ENCODE assay signal across 1 cellular context in the genomic region with DNA sequence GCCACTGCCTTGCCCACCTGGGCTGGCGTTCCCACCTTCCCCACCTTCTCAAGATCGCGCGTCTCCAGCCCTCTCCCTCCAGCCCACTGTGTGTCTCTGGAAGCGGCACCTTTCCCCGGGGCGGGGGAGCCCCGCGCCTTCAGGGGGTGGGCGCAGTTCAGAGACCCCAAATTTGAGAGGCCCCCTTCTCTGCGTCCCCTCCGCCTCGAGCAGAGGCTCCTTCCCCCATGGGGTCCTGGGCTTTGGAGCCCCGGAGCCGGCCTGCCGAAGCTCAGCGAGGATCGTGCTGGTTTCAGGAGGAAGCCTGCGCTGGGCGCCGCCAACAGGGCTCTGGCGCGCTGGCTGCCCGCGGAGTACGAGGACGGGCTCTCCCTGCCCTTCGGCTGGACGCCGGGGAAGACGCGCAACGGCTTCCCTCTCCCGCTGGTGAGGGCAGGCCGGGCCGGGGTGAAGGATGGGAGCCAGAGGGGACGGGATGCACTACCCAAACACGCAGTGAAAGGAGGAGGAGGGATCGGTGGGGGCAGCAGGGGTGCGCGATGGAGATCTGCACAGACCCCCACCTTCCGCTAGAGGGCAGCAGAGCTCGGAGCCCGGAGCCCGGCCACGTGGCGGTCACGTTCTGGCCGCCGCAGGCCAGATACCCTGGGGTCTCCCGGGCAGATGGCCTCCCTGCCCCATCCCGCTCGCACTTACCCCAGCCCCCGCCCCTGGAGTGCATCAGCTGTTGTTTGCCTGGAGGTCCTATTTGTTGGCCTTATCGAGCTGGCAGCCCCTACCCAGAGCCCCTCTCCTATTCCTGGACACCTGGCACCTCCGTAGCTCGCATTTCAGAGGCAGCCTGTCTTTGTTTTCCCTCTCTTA.
TF ChIP-seq lines count a peak whose summit lies in the region.

No MANE protein-coding gene starts in this region.

TF ChIP-seq in K562, 482 proteins besides CTCF, POLR2A, EP300 and RAD21 (continued from another document and continues in another):
- TF ChIP-seq, protein P1, sequence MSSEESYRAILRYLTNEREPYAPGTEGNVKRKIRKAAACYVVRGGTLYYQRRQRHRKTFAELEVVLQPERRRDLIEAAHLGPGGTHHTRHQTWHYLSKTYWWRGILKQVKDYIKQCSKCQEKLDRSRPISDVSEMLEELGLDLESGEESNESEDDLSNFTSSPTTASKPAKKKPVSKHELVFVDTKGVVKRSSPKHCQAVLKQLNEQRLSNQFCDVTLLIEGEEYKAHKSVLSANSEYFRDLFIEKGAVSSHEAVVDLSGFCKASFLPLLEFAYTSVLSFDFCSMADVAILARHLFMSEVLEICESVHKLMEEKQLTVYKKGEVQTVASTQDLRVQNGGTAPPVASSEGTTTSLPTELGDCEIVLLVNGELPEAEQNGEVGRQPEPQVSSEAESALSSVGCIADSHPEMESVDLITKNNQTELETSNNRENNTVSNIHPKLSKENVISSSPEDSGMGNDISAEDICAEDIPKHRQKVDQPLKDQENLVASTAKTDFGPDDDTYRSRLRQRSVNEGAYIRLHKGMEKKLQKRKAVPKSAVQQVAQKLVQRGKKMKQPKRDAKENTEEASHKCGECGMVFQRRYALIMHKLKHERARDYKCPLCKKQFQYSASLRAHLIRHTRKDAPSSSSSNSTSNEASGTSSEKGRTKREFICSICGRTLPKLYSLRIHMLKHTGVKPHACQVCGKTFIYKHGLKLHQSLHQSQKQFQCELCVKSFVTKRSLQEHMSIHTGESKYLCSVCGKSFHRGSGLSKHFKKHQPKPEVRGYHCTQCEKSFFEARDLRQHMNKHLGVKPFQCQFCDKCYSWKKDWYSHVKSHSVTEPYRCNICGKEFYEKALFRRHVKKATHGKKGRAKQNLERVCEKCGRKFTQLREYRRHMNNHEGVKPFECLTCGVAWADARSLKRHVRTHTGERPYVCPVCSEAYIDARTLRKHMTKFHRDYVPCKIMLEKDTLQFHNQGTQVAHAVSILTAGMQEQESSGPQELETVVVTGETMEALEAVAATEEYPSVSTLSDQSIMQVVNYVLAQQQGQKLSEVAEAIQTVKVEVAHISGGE (CRISPR knock-in tag; IDR thresholded peaks at IDR 0.05) = no peak
- TF ChIP-seq, protein P2, sequence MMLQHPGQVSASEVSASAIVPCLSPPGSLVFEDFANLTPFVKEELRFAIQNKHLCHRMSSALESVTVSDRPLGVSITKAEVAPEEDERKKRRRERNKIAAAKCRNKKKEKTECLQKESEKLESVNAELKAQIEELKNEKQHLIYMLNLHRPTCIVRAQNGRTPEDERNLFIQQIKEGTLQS (IDR thresholded peaks at IDR 0.05) = 0 out of 2 replicates have a peak, but pooled peaks have one; percentile 20
- TF ChIP-seq, protein P2 (CRISPR knock-in tag; conservative IDR thresholded peaks at IDR 0.05) = no peak
- TF ChIP-seq KAT8 (IDR thresholded peaks at IDR 0.05; ENCODE audit: low read depth) = no peak
- no peak for TF ChIP-seq PKNOX1 (IDR thresholded peaks at IDR 0.05)
- TF ChIP-seq FOXO4 (CRISPR knock-in tag; IDR thresholded peaks at IDR 0.05) = no peak
- TF ChIP-seq ZNF184 (CRISPR knock-in tag; IDR thresholded peaks at IDR 0.05) = no peak
- no peak for TF ChIP-seq THAP12 (CRISPR knock-in tag; IDR thresholded peaks at IDR 0.05)
- 0 out of 2 replicates have a peak, but pooled peaks have one; percentile 34 for TF ChIP-seq ZBTB17 (CRISPR knock-in tag; IDR thresholded peaks at IDR 0.05)
- no peak for TF ChIP-seq MEF2A (IDR thresholded peaks at IDR 0.05; ENCODE audit: control insufficient read depth, low read depth, low read length)
- TF ChIP-seq, protein P3, sequence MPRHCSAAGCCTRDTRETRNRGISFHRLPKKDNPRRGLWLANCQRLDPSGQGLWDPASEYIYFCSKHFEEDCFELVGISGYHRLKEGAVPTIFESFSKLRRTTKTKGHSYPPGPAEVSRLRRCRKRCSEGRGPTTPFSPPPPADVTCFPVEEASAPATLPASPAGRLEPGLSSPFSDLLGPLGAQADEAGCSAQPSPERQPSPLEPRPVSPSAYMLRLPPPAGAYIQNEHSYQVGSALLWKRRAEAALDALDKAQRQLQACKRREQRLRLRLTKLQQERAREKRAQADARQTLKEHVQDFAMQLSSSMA (CRISPR knock-in tag; IDR thresholded peaks at IDR 0.05) = no peak
- TF ChIP-seq ZNF24 (IDR thresholded peaks at IDR 0.05) = no peak
- TF ChIP-seq, protein P4, sequence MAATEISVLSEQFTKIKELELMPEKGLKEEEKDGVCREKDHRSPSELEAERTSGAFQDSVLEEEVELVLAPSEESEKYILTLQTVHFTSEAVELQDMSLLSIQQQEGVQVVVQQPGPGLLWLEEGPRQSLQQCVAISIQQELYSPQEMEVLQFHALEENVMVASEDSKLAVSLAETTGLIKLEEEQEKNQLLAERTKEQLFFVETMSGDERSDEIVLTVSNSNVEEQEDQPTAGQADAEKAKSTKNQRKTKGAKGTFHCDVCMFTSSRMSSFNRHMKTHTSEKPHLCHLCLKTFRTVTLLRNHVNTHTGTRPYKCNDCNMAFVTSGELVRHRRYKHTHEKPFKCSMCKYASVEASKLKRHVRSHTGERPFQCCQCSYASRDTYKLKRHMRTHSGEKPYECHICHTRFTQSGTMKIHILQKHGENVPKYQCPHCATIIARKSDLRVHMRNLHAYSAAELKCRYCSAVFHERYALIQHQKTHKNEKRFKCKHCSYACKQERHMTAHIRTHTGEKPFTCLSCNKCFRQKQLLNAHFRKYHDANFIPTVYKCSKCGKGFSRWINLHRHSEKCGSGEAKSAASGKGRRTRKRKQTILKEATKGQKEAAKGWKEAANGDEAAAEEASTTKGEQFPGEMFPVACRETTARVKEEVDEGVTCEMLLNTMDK (IDR thresholded peaks at IDR 0.05; ENCODE audit: borderline replicate concordance, insufficient read depth, low read depth, low read length, poor library complexity, severe bottlenecking) = peak; percentile 69
- TF ChIP-seq, protein P5, sequence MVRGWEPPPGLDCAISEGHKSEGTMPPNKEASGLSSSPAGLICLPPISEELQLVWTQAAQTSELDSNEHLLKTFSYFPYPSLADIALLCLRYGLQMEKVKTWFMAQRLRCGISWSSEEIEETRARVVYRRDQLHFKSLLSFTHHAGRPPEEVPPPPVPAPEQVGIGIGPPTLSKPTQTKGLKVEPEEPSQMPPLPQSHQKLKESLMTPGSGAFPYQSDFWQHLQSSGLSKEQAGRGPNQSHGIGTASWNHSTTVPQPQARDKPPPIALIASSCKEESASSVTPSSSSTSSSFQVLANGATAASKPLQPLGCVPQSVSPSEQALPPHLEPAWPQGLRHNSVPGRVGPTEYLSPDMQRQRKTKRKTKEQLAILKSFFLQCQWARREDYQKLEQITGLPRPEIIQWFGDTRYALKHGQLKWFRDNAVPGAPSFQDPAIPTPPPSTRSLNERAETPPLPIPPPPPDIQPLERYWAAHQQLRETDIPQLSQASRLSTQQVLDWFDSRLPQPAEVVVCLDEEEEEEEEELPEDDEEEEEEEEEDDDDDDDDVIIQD (CRISPR knock-in tag; IDR thresholded peaks at IDR 0.05) = no peak
- TF ChIP-seq SREBF2 (CRISPR knock-in tag; IDR thresholded peaks at IDR 0.05) = 0 out of 2 replicates have a peak, but pooled peaks have one; percentile 74
- TF ChIP-seq SAFB (IDR thresholded peaks at IDR 0.05; ENCODE audit: borderline replicate concordance, low read depth, low read length) = no peak
- TF ChIP-seq, protein P6, sequence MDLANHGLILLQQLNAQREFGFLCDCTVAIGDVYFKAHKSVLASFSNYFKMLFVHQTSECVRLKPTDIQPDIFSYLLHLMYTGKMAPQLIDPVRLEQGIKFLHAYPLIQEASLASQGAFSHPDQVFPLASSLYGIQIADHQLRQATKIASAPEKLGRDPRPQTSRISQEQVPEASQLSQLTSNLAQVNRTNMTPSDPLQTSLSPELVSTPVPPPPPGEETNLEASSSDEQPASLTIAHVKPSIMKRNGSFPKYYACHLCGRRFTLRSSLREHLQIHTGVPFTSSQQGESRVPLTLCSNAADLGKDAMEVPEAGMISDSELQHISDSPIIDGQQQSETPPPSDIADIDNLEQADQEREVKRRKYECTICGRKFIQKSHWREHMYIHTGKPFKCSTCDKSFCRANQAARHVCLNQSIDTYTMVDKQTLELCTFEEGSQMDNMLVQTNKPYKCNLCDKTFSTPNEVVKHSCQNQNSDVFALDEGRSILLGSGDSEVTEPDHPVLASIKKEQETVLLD (IDR thresholded peaks at IDR 0.05) = no peak
- TF ChIP-seq, protein P7, sequence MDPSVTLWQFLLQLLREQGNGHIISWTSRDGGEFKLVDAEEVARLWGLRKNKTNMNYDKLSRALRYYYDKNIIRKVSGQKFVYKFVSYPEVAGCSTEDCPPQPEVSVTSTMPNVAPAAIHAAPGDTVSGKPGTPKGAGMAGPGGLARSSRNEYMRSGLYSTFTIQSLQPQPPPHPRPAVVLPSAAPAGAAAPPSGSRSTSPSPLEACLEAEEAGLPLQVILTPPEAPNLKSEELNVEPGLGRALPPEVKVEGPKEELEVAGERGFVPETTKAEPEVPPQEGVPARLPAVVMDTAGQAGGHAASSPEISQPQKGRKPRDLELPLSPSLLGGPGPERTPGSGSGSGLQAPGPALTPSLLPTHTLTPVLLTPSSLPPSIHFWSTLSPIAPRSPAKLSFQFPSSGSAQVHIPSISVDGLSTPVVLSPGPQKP (CRISPR knock-in tag; IDR thresholded peaks at IDR 0.05) = no peak
- TF ChIP-seq ATF7 (IDR thresholded peaks at IDR 0.05) = no peak
- no peak for TF ChIP-seq ZNF41 (CRISPR knock-in tag; conservative IDR thresholded peaks at IDR 0.05)
- no peak for TF ChIP-seq TAF1 (IDR thresholded peaks at IDR 0.05; ENCODE audit: control insufficient read depth, extremely low read depth, insufficient read depth, low read length, severe bottlenecking)
- TF ChIP-seq KAT7 (CRISPR knock-in tag; IDR thresholded peaks at IDR 0.05; ENCODE audit: borderline replicate concordance) = peak; percentile 75; the same call in 1 of the 2 replicates
- peak; percentile 78 for TF ChIP-seq STAG1 (CRISPR knock-in tag; IDR thresholded peaks at IDR 0.05; ENCODE audit: borderline replicate concordance)
- TF ChIP-seq, protein P8, sequence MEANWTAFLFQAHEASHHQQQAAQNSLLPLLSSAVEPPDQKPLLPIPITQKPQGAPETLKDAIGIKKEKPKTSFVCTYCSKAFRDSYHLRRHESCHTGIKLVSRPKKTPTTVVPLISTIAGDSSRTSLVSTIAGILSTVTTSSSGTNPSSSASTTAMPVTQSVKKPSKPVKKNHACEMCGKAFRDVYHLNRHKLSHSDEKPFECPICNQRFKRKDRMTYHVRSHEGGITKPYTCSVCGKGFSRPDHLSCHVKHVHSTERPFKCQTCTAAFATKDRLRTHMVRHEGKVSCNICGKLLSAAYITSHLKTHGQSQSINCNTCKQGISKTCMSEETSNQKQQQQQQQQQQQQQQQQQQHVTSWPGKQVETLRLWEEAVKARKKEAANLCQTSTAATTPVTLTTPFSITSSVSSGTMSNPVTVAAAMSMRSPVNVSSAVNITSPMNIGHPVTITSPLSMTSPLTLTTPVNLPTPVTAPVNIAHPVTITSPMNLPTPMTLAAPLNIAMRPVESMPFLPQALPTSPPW (CRISPR knock-in tag; IDR thresholded peaks at IDR 0.05) = peak; percentile 81
- TF ChIP-seq, protein P9, sequence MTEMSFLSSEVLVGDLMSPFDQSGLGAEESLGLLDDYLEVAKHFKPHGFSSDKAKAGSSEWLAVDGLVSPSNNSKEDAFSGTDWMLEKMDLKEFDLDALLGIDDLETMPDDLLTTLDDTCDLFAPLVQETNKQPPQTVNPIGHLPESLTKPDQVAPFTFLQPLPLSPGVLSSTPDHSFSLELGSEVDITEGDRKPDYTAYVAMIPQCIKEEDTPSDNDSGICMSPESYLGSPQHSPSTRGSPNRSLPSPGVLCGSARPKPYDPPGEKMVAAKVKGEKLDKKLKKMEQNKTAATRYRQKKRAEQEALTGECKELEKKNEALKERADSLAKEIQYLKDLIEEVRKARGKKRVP (CRISPR knock-in tag; IDR thresholded peaks at IDR 0.05) = no peak
- no peak for TF ChIP-seq ATF1 (CRISPR knock-in tag; IDR thresholded peaks at IDR 0.05)
- no peak for TF ChIP-seq ATF1 (tag; IDR thresholded peaks at IDR 0.05)
- TF ChIP-seq FOXA3 (CRISPR knock-in tag; conservative IDR thresholded peaks at IDR 0.05 in 1 of 2, IDR thresholded peaks at IDR 0.05 in 1 of 2) = no peak
- no peak for TF ChIP-seq TEAD2 (tag; IDR thresholded peaks at IDR 0.05)
- no peak for TF ChIP-seq PHTF2 (CRISPR knock-in tag; IDR thresholded peaks at IDR 0.05)
- no peak for TF ChIP-seq SPI1 (IDR thresholded peaks at IDR 0.05; ENCODE audit: borderline replicate concordance, low read depth, low read length)
